1 cellular context compared by ENCODE assay signal in the genomic region with DNA sequence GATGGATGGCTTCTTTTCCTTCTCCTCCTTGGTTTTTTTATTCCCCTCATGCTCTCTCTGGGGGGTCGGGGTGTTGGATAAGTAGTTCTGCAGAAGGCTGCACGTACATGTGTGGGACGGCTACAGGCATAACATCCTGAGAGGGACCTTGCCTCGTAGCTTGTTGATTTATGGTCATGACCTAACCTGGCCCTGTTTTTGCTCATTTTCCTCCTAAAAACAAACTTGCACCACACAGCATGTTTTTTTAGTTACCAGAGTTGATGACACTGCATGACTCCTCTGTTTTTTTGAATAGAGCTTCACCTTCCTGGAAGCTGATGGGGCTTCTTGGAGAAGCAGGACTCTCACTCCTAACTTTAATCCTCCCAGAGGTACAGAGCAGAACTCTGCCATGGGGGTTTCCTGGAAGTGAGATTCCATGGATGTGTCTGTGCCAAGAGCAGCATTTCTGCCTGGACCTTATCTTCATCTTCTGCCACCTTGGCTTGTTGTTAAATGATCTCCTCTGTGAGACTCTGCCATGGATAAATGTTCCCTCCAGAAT.
TF ChIP-seq lines count a peak whose summit lies in the region.

No MANE protein-coding gene starts in this region.

TF ChIP-seq in HepG2, 621 proteins besides CTCF, POLR2A, EP300 and RAD21 (continued from another document):
- TF ChIP-seq, protein P1, sequence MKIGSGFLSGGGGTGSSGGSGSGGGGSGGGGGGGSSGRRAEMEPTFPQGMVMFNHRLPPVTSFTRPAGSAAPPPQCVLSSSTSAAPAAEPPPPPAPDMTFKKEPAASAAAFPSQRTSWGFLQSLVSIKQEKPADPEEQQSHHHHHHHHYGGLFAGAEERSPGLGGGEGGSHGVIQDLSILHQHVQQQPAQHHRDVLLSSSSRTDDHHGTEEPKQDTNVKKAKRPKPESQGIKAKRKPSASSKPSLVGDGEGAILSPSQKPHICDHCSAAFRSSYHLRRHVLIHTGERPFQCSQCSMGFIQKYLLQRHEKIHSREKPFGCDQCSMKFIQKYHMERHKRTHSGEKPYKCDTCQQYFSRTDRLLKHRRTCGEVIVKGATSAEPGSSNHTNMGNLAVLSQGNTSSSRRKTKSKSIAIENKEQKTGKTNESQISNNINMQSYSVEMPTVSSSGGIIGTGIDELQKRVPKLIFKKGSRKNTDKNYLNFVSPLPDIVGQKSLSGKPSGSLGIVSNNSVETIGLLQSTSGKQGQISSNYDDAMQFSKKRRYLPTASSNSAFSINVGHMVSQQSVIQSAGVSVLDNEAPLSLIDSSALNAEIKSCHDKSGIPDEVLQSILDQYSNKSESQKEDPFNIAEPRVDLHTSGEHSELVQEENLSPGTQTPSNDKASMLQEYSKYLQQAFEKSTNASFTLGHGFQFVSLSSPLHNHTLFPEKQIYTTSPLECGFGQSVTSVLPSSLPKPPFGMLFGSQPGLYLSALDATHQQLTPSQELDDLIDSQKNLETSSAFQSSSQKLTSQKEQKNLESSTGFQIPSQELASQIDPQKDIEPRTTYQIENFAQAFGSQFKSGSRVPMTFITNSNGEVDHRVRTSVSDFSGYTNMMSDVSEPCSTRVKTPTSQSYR (CRISPR knock-in tag; IDR thresholded peaks at IDR 0.05; ENCODE audit: borderline replicate concordance), result no peak
